10 cellular contexts compared by ENCODE assay signal in the genomic region with DNA sequence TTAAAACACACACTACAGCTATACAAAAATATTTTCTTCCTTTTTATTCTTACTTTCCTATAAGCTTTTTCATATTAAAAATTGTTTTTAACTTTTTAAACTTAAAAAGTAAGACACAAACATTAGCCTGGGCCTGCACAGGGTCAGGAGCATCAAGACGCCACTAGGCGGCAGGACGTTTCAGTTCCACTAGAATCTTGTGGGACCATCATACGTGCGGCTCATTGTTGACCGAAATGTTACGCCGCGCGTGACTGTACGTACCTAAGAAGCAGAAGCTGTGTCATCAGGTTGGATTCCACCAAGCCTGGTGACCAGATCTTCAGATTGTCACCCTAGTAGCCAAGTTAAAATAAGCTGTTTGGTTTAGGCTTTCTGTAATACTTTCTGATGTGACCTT. TPM values are rescaled to one million over a fixed set of nuclear protein-coding genes. Genes with fewer than 3 reads are reported as not detected.
DNase-seq lines count a peak whose midpoint lies in the region; FAIRE-seq and TF ChIP-seq lines count a peak whose summit lies in the region.
"Had no signal": no experiment of that assay in that cellular context is flagged by ENCODE, and none has a peak within 500 bp of the region (broad histone marks: within the 10 kb centered on the region; RNA-seq: fewer than 3 reads in every experiment).

No MANE protein-coding gene starts in this region.

- no peak overlapping the region for H3K4me3 ChIP-seq in KMS-11 (IDR thresholded peaks at IDR 0.05; ENCODE audit: insufficient read depth, low read depth, low read length)
- H3K4me3 ChIP-seq in mammary epithelial cell (replicated peaks in 1 of 3; ENCODE audit: insufficient read depth in 1 of 3, low read depth in 2 of 3, low read length in 3 of 3): no peak overlapping the region
- no peak overlapping the region for H3K4me3 ChIP-seq in kidney (ENCODE audit: low read length in 2 of 2)

- TF ChIP-seq CTCF in Calu3 (IDR thresholded peaks at IDR 0.05; ENCODE audit: unreplicated experiment) (peak; percentile 19), KMS-11 (conservative IDR thresholded peaks at IDR 0.05; ENCODE audit: low read depth, low read length) (0 out of 2 replicates have a peak, but pooled peaks have one; percentile 16), mammary epithelial cell (conservative IDR thresholded peaks at IDR 0.05 in 1 of 2, IDR thresholded peaks at IDR 0.05 in 1 of 2; ENCODE audit: extremely low read depth in 1 of 2, insufficient read depth in 1 of 2, low read depth in 1 of 2, low read length in 2 of 2) (peak; percentile 22 to 29), osteocyte (IDR thresholded peaks at IDR 0.05) (peak; percentile 35), kidney (IDR thresholded peaks at IDR 0.05; ENCODE audit: borderline replicate concordance, extremely low read depth, insufficient read depth) (no peak)

- H3K27ac ChIP-seq in KMS-11 (no peak overlapping the region), mammary epithelial cell (ENCODE audit: insufficient read depth, low read depth, low read length) (no peak overlapping the region), kidney (ENCODE audit: low read depth in 2 of 2, low read length in 2 of 2) (no peak overlapping the region)

- no peak overlapping the region for H3K4me3 Mint-ChIP-seq in Calu3 (ENCODE audit: low read depth, unreplicated experiment)
- H3K4me3 Mint-ChIP-seq in osteocyte (ENCODE audit: unreplicated experiment): no peak overlapping the region
- H3K4me3 Mint-ChIP-seq: T-helper 1 cell treated with Interleukin-12 subunit alpha and Interleukin-12 subunit beta and Interleukin-4 antibody, amounts not matched to agents 30 μg/mL and 1 μg/mL, for 36 hours had no signal

- H3K4me1 ChIP-seq in KMS-11 (ENCODE audit: low read depth, poor library complexity, severe bottlenecking): peaks cover 45% of the 10 kb centered on the region
- H3K4me1 ChIP-seq in mammary epithelial cell (ENCODE audit: insufficient read depth, low read length): peaks cover 9% of the 10 kb centered on the region
- H3K4me1 ChIP-seq in kidney (ENCODE audit: control insufficient read depth in 1 of 2, insufficient read depth in 1 of 2, low read depth in 1 of 2, low read length in 2 of 2): peaks cover 0 to 6% of the 10 kb centered on the region in 2 donors

- H3K9me3 ChIP-seq in mammary epithelial cell (replicated peaks; ENCODE audit: insufficient read depth, low read length): no peaks in the 10 kb centered on the region
- H3K9me3 ChIP-seq in kidney (ENCODE audit: control insufficient read depth in 1 of 2, low read length in 2 of 2): no peaks in the 10 kb centered on the region

- H3K27me3 Mint-ChIP-seq in Calu3 (ENCODE audit: unreplicated experiment) (no peaks in the 10 kb centered on the region), osteocyte (ENCODE audit: unreplicated experiment) (no peaks in the 10 kb centered on the region)

- H2AFZ ChIP-seq in KMS-11 (ENCODE audit: low read depth): no peak overlapping the region
- H2AFZ ChIP-seq in mammary epithelial cell (ENCODE audit: low read depth, low read length): no peak overlapping the region

- H3K27ac Mint-ChIP-seq in Calu3 (ENCODE audit: unreplicated experiment) (no peak overlapping the region), osteocyte (ENCODE audit: unreplicated experiment) (no peak overlapping the region)
- H3K27ac Mint-ChIP-seq: T-helper 1 cell treated with Interleukin-12 subunit alpha and Interleukin-12 subunit beta and Interleukin-4 antibody, amounts not matched to agents 30 μg/mL and 1 μg/mL, for 36 hours had no signal

- CTCF ChIA-PET in Calu3 (lab: Charles Lee) (interaction anchor here (1.0 to 1.2 kb wide), 2 partner anchors 8 to 17 kb away, joined by 3 read pairs; no protein-coding TSS in a partner anchor), mammary epithelial cell (lab: Charles Lee; ENCODE audit: low non-redundant PET) (no interaction called here)

- H3K9me3 Mint-ChIP-seq in Calu3 (ENCODE audit: low read depth, unreplicated experiment) (no peaks in the 10 kb centered on the region), osteocyte (ENCODE audit: unreplicated experiment) (no peaks in the 10 kb centered on the region)
- H3K9me3 Mint-ChIP-seq: T-helper 1 cell treated with Interleukin-12 subunit alpha and Interleukin-12 subunit beta and Interleukin-4 antibody, amounts not matched to agents 30 μg/mL and 1 μg/mL, for 36 hours had no signal

- intact Hi-C loops in Calu3 (cut with micrococcal nuclease; ENCODE audit: unreplicated experiment) (no loop called here), mammary epithelial cell (cut with micrococcal nuclease) (no loop called here), kidney (cut with DNase I) (no loop called here)

- H3K9ac ChIP-seq in KMS-11: no peak overlapping the region
- no peak overlapping the region for H3K9ac ChIP-seq in mammary epithelial cell (ENCODE audit: insufficient read depth, low read length)
- no peak overlapping the region for H3K9ac ChIP-seq in kidney (ENCODE audit: low read length in 2 of 2)

- no peak for DNase-seq in Calu3
- no peak for DNase-seq in mammary epithelial cell
- no peak for DNase-seq in osteocyte (ENCODE audit: extremely low spot score, unreplicated experiment)
- DNase-seq in activated T-cell treated with anti-CD3 and anti-CD28 coated beads for 4 hours: no peak
- DNase-seq in kidney: no peak
- DNase-seq in HuH-7.5 (ENCODE audit: low spot score): no peak
- no peak for DNase-seq in NCI-H1092 treated with DMSO at 0.1 percent for 48 hours (lab: John Stamatoyannopoulos, UW)
- DNase-seq: NCI-H1694 had no signal

- BruUV-seq in Calu3 (replicated peaks; lab: Mats Ljungman, UMichigan) (no TSS peak), mammary epithelial cell (replicated peaks; lab: Mats Ljungman, UMichigan) (no TSS peak)

- no peak for FAIRE-seq in kidney (lab: Jason Lieb, UNC)

- H3K4me1 Mint-ChIP-seq in Calu3 (ENCODE audit: low read depth, unreplicated experiment): peaks cover 17% of the 10 kb centered on the region
- H3K4me1 Mint-ChIP-seq in osteocyte (ENCODE audit: unreplicated experiment): peaks cover 37% of the 10 kb centered on the region

- H3K36me3 Mint-ChIP-seq in Calu3 (ENCODE audit: insufficient read depth, unreplicated experiment): peaks cover 44% of the 10 kb centered on the region
- H3K36me3 Mint-ChIP-seq in osteocyte (ENCODE audit: unreplicated experiment): peaks cover 3% of the 10 kb centered on the region

- H3K27me3 ChIP-seq in KMS-11 (ENCODE audit: insufficient read depth, low read depth) (no peaks in the 10 kb centered on the region), mammary epithelial cell (ENCODE audit: insufficient read depth, low read length) (no peaks in the 10 kb centered on the region)

- in situ Hi-C loops in mammary epithelial cell (cut with MboI; ENCODE audit: low sequenced_read_pairs in 2 of 2): no loop called here

- H3K36me3 ChIP-seq in KMS-11 (ENCODE audit: insufficient read depth) (no peaks in the 10 kb centered on the region; the same call in 1 of the 2 replicates), mammary epithelial cell (ENCODE audit: insufficient read depth, low read length) (peaks cover 4% of the 10 kb centered on the region), kidney (ENCODE audit: control insufficient read depth in 1 of 2, insufficient read depth in 2 of 2, low read length in 2 of 2) (peaks cover 0 to 3% of the 10 kb centered on the region in 2 donors)

- WGBS in mammary epithelial cell (ENCODE audit: low coverage, missing lambda C conversion rate): 98% methylated on average over 11 of the region's 11 CpGs

- dilution Hi-C loops in mammary epithelial cell (cut with HindIII; ENCODE audit: low sequenced_read_pairs): loop anchor here (10.0 kb wide), 1 partner anchor 198 kb away; no protein-coding TSS in a partner anchor

- H4K20me1 ChIP-seq in KMS-11 (ENCODE audit: insufficient read depth) (peaks cover 7% of the 10 kb centered on the region; the same call in 1 of the 2 replicates), mammary epithelial cell (ENCODE audit: insufficient read depth, low read length) (no peaks in the 10 kb centered on the region)

- no peak overlapping the region for H3K4me2 ChIP-seq in KMS-11
- no peak overlapping the region for H3K4me2 ChIP-seq in mammary epithelial cell (ENCODE audit: insufficient read depth, low read depth, low read length)

- H3K79me2 ChIP-seq in KMS-11 (ENCODE audit: insufficient read depth, low read depth): peaks cover 55% of the 10 kb centered on the region; the same call in 1 of the 2 replicates
- peaks cover 87% of the 10 kb centered on the region for H3K79me2 ChIP-seq in mammary epithelial cell (ENCODE audit: insufficient read depth, low read length)

RNA-seq across cellular contexts. Expression of gene USP10, which starts 47.1 kb away (rescaled TPM):
- total RNA-seq in Calu3 (2022): 141 and 152 TPM in 2 replicates
- 100 to 1,000 TPM in 1 of 2 donors, 10 to 100 TPM in 1; 60.5 to 111 TPM for total RNA-seq in mammary epithelial cell
- polyA plus RNA-seq in mammary epithelial cell: 82.9 TPM
- 390 TPM for polyA minus RNA-seq in mammary epithelial cell
- 46.3 and 56.6 TPM in 2 replicates for total RNA-seq in osteocyte
- 79.5 TPM for total RNA-seq in kidney
- polyA plus RNA-seq in kidney (ENCODE audit: insufficient read depth, low read depth, low replicate concordance): 36.8 TPM
